2 cellular contexts compared by ENCODE assay signal in the genomic region with DNA sequence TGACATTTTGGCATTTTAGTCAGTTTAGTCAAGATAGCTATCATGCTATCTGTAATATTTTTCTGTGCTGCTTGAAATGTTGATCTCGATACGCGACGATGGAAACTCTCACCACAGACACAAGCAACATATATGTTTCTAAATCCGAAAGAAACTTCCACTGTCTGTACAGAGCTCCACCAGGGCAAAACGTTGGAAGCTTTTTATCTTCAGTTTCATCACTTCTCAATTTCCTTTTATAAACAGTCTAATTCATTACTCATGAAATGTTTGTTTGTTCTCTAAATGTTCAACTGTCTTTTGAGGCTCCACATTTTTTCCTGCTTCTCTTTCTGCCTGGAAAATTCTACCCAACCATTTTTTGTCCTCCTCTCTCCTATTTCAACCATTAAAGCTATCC.
TF ChIP-seq lines count a peak whose summit lies in the region.

No MANE protein-coding gene starts in this region.

TF ChIP-seq in HCT116, 20 proteins besides CTCF, POLR2A, EP300 and RAD21:
- TF ChIP-seq POLR2AphosphoS5 (IDR thresholded peaks at IDR 0.05; ENCODE audit: low read depth, low read length): no peak
- TF ChIP-seq, protein P1, sequence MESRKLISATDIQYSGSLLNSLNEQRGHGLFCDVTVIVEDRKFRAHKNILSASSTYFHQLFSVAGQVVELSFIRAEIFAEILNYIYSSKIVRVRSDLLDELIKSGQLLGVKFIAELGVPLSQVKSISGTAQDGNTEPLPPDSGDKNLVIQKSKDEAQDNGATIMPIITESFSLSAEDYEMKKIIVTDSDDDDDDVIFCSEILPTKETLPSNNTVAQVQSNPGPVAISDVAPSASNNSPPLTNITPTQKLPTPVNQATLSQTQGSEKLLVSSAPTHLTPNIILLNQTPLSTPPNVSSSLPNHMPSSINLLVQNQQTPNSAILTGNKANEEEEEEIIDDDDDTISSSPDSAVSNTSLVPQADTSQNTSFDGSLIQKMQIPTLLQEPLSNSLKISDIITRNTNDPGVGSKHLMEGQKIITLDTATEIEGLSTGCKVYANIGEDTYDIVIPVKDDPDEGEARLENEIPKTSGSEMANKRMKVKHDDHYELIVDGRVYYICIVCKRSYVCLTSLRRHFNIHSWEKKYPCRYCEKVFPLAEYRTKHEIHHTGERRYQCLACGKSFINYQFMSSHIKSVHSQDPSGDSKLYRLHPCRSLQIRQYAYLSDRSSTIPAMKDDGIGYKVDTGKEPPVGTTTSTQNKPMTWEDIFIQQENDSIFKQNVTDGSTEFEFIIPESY (IDR thresholded peaks at IDR 0.05; ENCODE audit: extremely low read depth, insufficient replicate concordance, low read length): no peak
- no peak for TF ChIP-seq ZFX (IDR thresholded peaks at IDR 0.05)
- TF ChIP-seq SP1 (IDR thresholded peaks at IDR 0.05; ENCODE audit: low read depth): no peak
- TF ChIP-seq YY1 (IDR thresholded peaks at IDR 0.05; ENCODE audit: extremely low read depth, insufficient replicate concordance, low read depth, low read length): no peak
- TF ChIP-seq TCF7L2 (IDR thresholded peaks at IDR 0.05; ENCODE audit: borderline replicate concordance, extremely low read depth, insufficient read depth, insufficient read length): no peak
- TF ChIP-seq CEBPB (IDR thresholded peaks at IDR 0.05; ENCODE audit: low read depth): no peak
- TF ChIP-seq EZH2 (IDR thresholded peaks at IDR 0.05): no peak
- no peak for TF ChIP-seq FOSL1 (IDR thresholded peaks at IDR 0.05; ENCODE audit: low read depth)
- no peak for TF ChIP-seq SRF (IDR thresholded peaks at IDR 0.05; ENCODE audit: low read depth)
- TF ChIP-seq SIN3A (IDR thresholded peaks at IDR 0.05; ENCODE audit: low read depth): no peak
- TF ChIP-seq EGR1 (IDR thresholded peaks at IDR 0.05; ENCODE audit: low read depth): no peak
- TF ChIP-seq CBX3 (IDR thresholded peaks at IDR 0.05; ENCODE audit: low read depth): no peak
- TF ChIP-seq ZNF274 (IDR thresholded peaks at IDR 0.05; ENCODE audit: low read depth, low read length): no peak
- TF ChIP-seq, protein P2, sequence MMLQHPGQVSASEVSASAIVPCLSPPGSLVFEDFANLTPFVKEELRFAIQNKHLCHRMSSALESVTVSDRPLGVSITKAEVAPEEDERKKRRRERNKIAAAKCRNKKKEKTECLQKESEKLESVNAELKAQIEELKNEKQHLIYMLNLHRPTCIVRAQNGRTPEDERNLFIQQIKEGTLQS (IDR thresholded peaks at IDR 0.05): no peak
- TF ChIP-seq EZH2phosphoT487 (IDR thresholded peaks at IDR 0.05; ENCODE audit: borderline replicate concordance): no peak
- TF ChIP-seq, protein P3, sequence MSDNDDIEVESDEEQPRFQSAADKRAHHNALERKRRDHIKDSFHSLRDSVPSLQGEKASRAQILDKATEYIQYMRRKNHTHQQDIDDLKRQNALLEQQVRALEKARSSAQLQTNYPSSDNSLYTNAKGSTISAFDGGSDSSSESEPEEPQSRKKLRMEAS (IDR thresholded peaks at IDR 0.05): no peak
- TF ChIP-seq ELF1 (IDR thresholded peaks at IDR 0.05; ENCODE audit: borderline replicate concordance, low read depth): no peak

TF ChIP-seq in endothelial cell of umbilical vein, 7 proteins besides CTCF, POLR2A, EP300 and RAD21:
- TF ChIP-seq JUN (IDR thresholded peaks at IDR 0.05; ENCODE audit: borderline replicate concordance, insufficient read depth, insufficient read length, low read depth) (no peak), POLR2AphosphoS5 (IDR thresholded peaks at IDR 0.05; ENCODE audit: insufficient read depth, low read depth, low read length) (no peak), GATA2 (IDR thresholded peaks at IDR 0.05; ENCODE audit: insufficient read depth, insufficient read length, low read depth, low read length) (peak; percentile 84), EZH2 (IDR thresholded peaks at IDR 0.05; ENCODE audit: borderline replicate concordance, low read depth, low read length, severe bottlenecking) (no peak), MYC (IDR thresholded peaks at IDR 0.05; ENCODE audit: low read depth, low read length) (no peak), FOS (IDR thresholded peaks at IDR 0.05; ENCODE audit: borderline replicate concordance, insufficient read depth, low read length) (peak; percentile 13)
- TF ChIP-seq, protein P3 (IDR thresholded peaks at IDR 0.05; ENCODE audit: insufficient read depth, insufficient read length): no peak
